In the genomic region with DNA sequence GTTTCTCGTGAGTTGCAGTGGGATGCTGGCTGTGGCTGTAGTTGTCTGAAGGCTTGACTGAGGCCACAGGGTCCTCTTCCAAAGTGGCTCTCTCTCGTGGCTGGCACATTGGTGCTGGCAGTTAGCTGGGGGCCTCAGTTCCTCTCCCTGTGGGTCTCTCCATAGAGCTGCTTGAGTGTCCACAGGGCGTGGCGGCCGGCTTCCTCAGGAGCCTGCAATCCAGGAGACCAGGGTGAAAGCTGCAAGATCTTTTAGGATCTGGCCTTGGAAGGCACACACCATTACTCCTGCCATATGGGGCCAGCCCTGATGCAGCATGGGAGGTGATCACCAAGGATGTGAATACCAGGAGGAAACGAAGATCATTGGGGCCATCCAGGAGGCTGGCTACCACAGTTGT, we compare ENCODE assay signal across 16 cellular contexts. TPM values are rescaled to one million over a fixed set of nuclear protein-coding genes. Genes with fewer than 3 reads are reported as not detected.
DNase-seq lines count a peak whose midpoint lies in the region; ATAC-seq and TF ChIP-seq lines count a peak whose summit lies in the region.
"Had no signal": no experiment of that assay in that cellular context is flagged by ENCODE, and none has a peak within 500 bp of the region (broad histone marks: within the 10 kb centered on the region; RNA-seq: fewer than 3 reads in every experiment).

No MANE protein-coding gene starts in this region.

- peak overlapping the region in 2 of 7 donors; percentile 18 to 28 for H3K27ac Mint-ChIP-seq in CD14-positive monocyte
- H3K27ac Mint-ChIP-seq: CD8-positive, alpha-beta T cell; GM23338 had no signal

- no peak for DNase-seq in HL-60 (ENCODE audit: low read depth in 1 of 2, low spot score in 1 of 2)
- DNase-seq in left lobe of liver (ENCODE audit: low spot score), result peak; percentile 45
- DNase-seq in stimulated activated CD8-positive, alpha-beta memory T cell treated with anti-CD3 and anti-CD28 coated beads, Interleukin-4, amount 100 ng/mL, for 48 hours, result peak; percentile 19
- no peak for DNase-seq in CD14-positive monocyte (ENCODE audit: low spot score)
- no peak for DNase-seq in middle frontal gyrus (ENCODE audit: extremely low spot score, low spot score)
- no peak for DNase-seq in NOMO-1 treated with dmso at 0.1 percent for 144 hours (lab: John Stamatoyannopoulos, UW; ENCODE audit: unreplicated experiment)
- DNase-seq: CD8-positive, alpha-beta T cell; DMS79; NCI-H1436; NCI-H2029; NCI-H2171 treated with DMSO at 0.1 percent for 48 hours; NCI-H748 treated with DMSO at 0.1 percent for 48 hours had no signal

- no peaks in the 10 kb centered on the region for H3K36me3 Mint-ChIP-seq in CD14-positive monocyte
- H3K36me3 Mint-ChIP-seq: CD8-positive, alpha-beta T cell had no signal

- no peak for TF ChIP-seq CTCF in HL-60 (IDR thresholded peaks at IDR 0.05; ENCODE audit: insufficient read depth, low read length)
- TF ChIP-seq CTCF in CD14-positive monocyte (IDR thresholded peaks at IDR 0.05), result no peak

- intact Hi-C loops in CD14-positive monocyte (cut with micrococcal nuclease), result loop anchor here in 1 of 2 donors (5.0 kb wide), 1 partner anchor 43 kb away; the partner anchor contains the start of gene ANKRD33B

- H3K4me1 ChIP-seq in BLaER1 treated with 17β-estradiol and CSF1 and Interleukin-3, amounts not matched to agents 10 nM and 100 nM, result peaks cover 29 to 81% (median 74%) of the 10 kb centered on the region in 10 experiments

- peaks cover 0 to 41% (median 12%) of the 10 kb centered on the region in 11 experiments; a peak in 9 of 22 replicates for H4K20me1 ChIP-seq in BLaER1 treated with 17β-estradiol and CSF1 and Interleukin-3, amounts not matched to agents 10 nM and 100 nM

- H3K4me3 Mint-ChIP-seq in CD14-positive monocyte, result no peak overlapping the region
- H3K4me3 Mint-ChIP-seq: CD8-positive, alpha-beta T cell; GM23338 had no signal

- H3K9me3 Mint-ChIP-seq in CD14-positive monocyte, result peaks cover 0 to 2% (median 0%) of the 10 kb centered on the region in 7 donors
- H3K9me3 Mint-ChIP-seq: CD8-positive, alpha-beta T cell; GM23338 had no signal

- H3K4me1 Mint-ChIP-seq in CD14-positive monocyte, result peaks cover 38% of the 10 kb centered on the region

- H3K4me3 ChIP-seq in BLaER1 treated with 17β-estradiol and CSF1 and Interleukin-3, amounts not matched to agents 10 nM and 100 nM, result no peak overlapping the region
- H3K4me3 ChIP-seq in HL-60 (replicated peaks; ENCODE audit: insufficient read depth, low read length), result no peak overlapping the region
- H3K4me3 ChIP-seq: GM23338 had no signal

- no peaks in the 10 kb centered on the region for H3K27me3 ChIP-seq in BLaER1 treated with 17β-estradiol and CSF1 and Interleukin-3, amounts not matched to agents 10 nM and 100 nM
- H3K27me3 ChIP-seq in HL-60 (ENCODE audit: insufficient read depth, poor library complexity, severe bottlenecking), result no peaks in the 10 kb centered on the region

- H3K27me3 Mint-ChIP-seq in CD14-positive monocyte (ENCODE audit: low read depth in 3 of 3), result peaks cover 0 to 2% (median 1%) of the 10 kb centered on the region in 3 donors

- peak overlapping the region in 10 of 11 experiments; percentile 3 to 84 (median 50); a peak in 17 of 22 replicates for H3K4me2 ChIP-seq in BLaER1 treated with 17β-estradiol and CSF1 and Interleukin-3, amounts not matched to agents 10 nM and 100 nM
- H3K4me2 ChIP-seq: GM23338, KMS-11 had no signal

- H3K9ac ChIP-seq in BLaER1 treated with 17β-estradiol and CSF1 and Interleukin-3, amounts not matched to agents 10 nM and 100 nM, result no peak overlapping the region
- H3K9ac ChIP-seq: KMS-11 had no signal

- ATAC-seq in left lobe of liver, result no peak
- ATAC-seq: CD8-positive, alpha-beta T cell; GM23338; Panc1 had no signal

- peaks cover 0 to 29% (median 3%) of the 10 kb centered on the region in 11 experiments; a peak in 7 of 22 replicates for H3K36me3 ChIP-seq in BLaER1 treated with 17β-estradiol and CSF1 and Interleukin-3, amounts not matched to agents 10 nM and 100 nM

- peak overlapping the region in 6 of 11 experiments; percentile 9 to 90 (median 82); a peak in 11 of 22 replicates for H3K27ac ChIP-seq in BLaER1 treated with 17β-estradiol and CSF1 and Interleukin-3, amounts not matched to agents 10 nM and 100 nM
- H3K27ac ChIP-seq in HL-60 (replicated peaks), result peak overlapping the region; percentile 94
- H3K27ac ChIP-seq: KMS-11 had no signal

- H3K9me3 ChIP-seq in BLaER1 treated with 17β-estradiol and CSF1 and Interleukin-3, amounts not matched to agents 10 nM and 100 nM (replicated peaks in 1 of 11), result peaks cover 0 to 7% (median 0%) of the 10 kb centered on the region in 11 experiments; a peak in 3 of 22 replicates

RNA-seq across cellular contexts. Expression of gene ANKRD33B, which starts 41.1 kb away (rescaled TPM):
- total RNA-seq in left lobe of liver, result 0.45 TPM
- not detected for polyA plus RNA-seq in CD14-positive monocyte

Comparison
In these comparisons a context has a peak if more than half of its experiments do, and no peak if none do; other contexts are left out.
1. DNase-seq: peak in left lobe of liver (single experiment) and stimulated activated CD8-positive, alpha-beta memory T cell treated with anti-CD3 and anti-CD28 coated beads, Interleukin-4, amount 100 ng/mL, for 48 hours (single experiment); none in HL-60 (0 of 2), CD14-positive monocyte (single experiment), middle frontal gyrus (single experiment) and NOMO-1 treated with dmso at 0.1 percent for 144 hours (single experiment).